8 cellular contexts compared by ENCODE assay signal in genomic region chr18:62523631-62524442, GRCh38. TPM values are rescaled to one million over a fixed set of nuclear protein-coding genes. Genes with fewer than 3 reads are reported as not detected.
DNase-seq lines count a peak whose midpoint lies in the region; ATAC-seq and TF ChIP-seq lines count a peak whose summit lies in the region.

No MANE protein-coding gene starts in this region.

- peak overlapping the region; percentile 70 for H3K4me3 ChIP-seq in HAP-1
- H3K4me3 ChIP-seq in epithelial cell of proximal tubule (ENCODE audit: low read depth, low read length) = peak overlapping the region; percentile 92
- peak overlapping the region; percentile 90 to 98 for H3K4me3 ChIP-seq in muscle layer of duodenum (ENCODE audit: low read depth in 1 of 2, low read length in 2 of 2)

- H3K36me3 ChIP-seq in HAP-1 (replicated peaks) = no peaks in the 10 kb centered on the region; the same call in 1 of the 2 replicates
- H3K36me3 ChIP-seq in muscle layer of duodenum (ENCODE audit: control insufficient read depth in 1 of 2, insufficient read depth in 2 of 2, low read length in 2 of 2) = no peaks in the 10 kb centered on the region

- no peaks in the 10 kb centered on the region for H3K27me3 Mint-ChIP-seq in activated T-cell treated with anti-CD3 and anti-CD28 coated beads, Interleukin-2, amount 50 U/mL, for 24 hours

- H3K27me3 ChIP-seq in HAP-1 (ENCODE audit: low read depth) = no peaks in the 10 kb centered on the region
- no peaks in the 10 kb centered on the region for H3K27me3 ChIP-seq in muscle layer of duodenum (ENCODE audit: low read depth, low read length)

- H3K4me1 ChIP-seq in HAP-1 (peaks cover 12% of the 10 kb centered on the region), muscle layer of duodenum (ENCODE audit: control insufficient read depth in 1 of 2, insufficient read depth in 2 of 2, low read length in 2 of 2) (peaks cover 14 to 22% of the 10 kb centered on the region in 2 donors)

- TF ChIP-seq CTCF in epithelial cell of proximal tubule (conservative IDR thresholded peaks at IDR 0.05; ENCODE audit: low read depth, low read length) = no peak

- no peak for ATAC-seq in GM21576 (IDR thresholded peaks at IDR 0.05; ENCODE audit: unreplicated experiment)

- peaks cover 24% of the 10 kb centered on the region for H3K36me3 Mint-ChIP-seq in activated T-cell treated with anti-CD3 and anti-CD28 coated beads, Interleukin-2, amount 50 U/mL, for 24 hours (ENCODE audit: low read depth)

- DNase-seq in AG20443 (ENCODE audit: low spot score) = peak; percentile 50
- DNase-seq in HAP-1 (ENCODE audit: low spot score in 2 of 2) = peak in 1 of 2 experiments; percentile 58
- DNase-seq in NOMO-1 (lab: John Stamatoyannopoulos, UW; ENCODE audit: unreplicated experiment in 2 of 2) = peak; percentile 9 to 24
- peak; percentile 75 for DNase-seq in activated T-cell treated with anti-CD3 and anti-CD28 coated beads, Interleukin-2, amount 50 U/mL, for 24 hours
- no peak for DNase-seq in epithelial cell of proximal tubule (ENCODE audit: low read depth)
- DNase-seq in stimulated activated naive CD4-positive, alpha-beta T cell (lab: John Stamatoyannopoulos, UW) = peak; percentile 48 to 78 (median 62)

- H3K4me3 Mint-ChIP-seq in activated T-cell treated with anti-CD3 and anti-CD28 coated beads, Interleukin-2, amount 50 U/mL, for 24 hours = peak overlapping the region; percentile 96

- in situ Hi-C loops in HAP-1 (cut with MboI; ENCODE audit: low sequenced_read_pairs) = no loop called here

- peak overlapping the region; percentile 93 for H3K27ac ChIP-seq in muscle layer of duodenum (ENCODE audit: low read length)

- H3K27ac Mint-ChIP-seq in activated T-cell treated with anti-CD3 and anti-CD28 coated beads, Interleukin-2, amount 50 U/mL, for 24 hours = peak overlapping the region; percentile 96

- no peaks in the 10 kb centered on the region for H3K9me3 Mint-ChIP-seq in activated T-cell treated with anti-CD3 and anti-CD28 coated beads, Interleukin-2, amount 50 U/mL, for 24 hours

- H3K9me3 ChIP-seq in HAP-1 (peaks cover 3% of the 10 kb centered on the region; the same call in 1 of the 2 replicates), muscle layer of duodenum (ENCODE audit: control insufficient read depth in 1 of 2, low read length in 2 of 2) (no peaks in the 10 kb centered on the region)

- peaks cover 35% of the 10 kb centered on the region for H3K4me1 Mint-ChIP-seq in activated T-cell treated with anti-CD3 and anti-CD28 coated beads, Interleukin-2, amount 50 U/mL, for 24 hours (ENCODE audit: low read depth)

RNA-seq across cellular contexts. Expression of gene ZCCHC2, which starts 1.0 kb away (rescaled TPM):
- 10.3 and 14.8 TPM in 2 replicates for total RNA-seq in epithelial cell of proximal tubule
